Comparison of ENCODE assay signal across 10 cellular contexts in genomic region chr17:34443832-34444469, GRCh38.
DNase-seq lines count a peak whose midpoint lies in the region; ATAC-seq and TF ChIP-seq lines count a peak whose summit lies in the region.
"Had no signal": no experiment of that assay in that cellular context is flagged by ENCODE, and none has a peak within 500 bp of the region (broad histone marks: within the 10 kb centered on the region; RNA-seq: fewer than 3 reads in every experiment).

No MANE protein-coding gene starts in this region.

- H3K9me3 Mint-ChIP-seq in activated T-cell treated with anti-CD3 and anti-CD28 coated beads, Interleukin-2, amount 50 U/mL, for 4 hours = no peaks in the 10 kb centered on the region
- H3K9me3 Mint-ChIP-seq: CD4-positive, alpha-beta T cell had no signal

- TF ChIP-seq CTCF in spleen (IDR thresholded peaks at IDR 0.05 in 8 of 11, conservative IDR thresholded peaks at IDR 0.05 in 3 of 11) = peak in 3 of 11 experiments; percentile 10 to 25 (median 11)

- intact Hi-C loops in spleen (cut with DNase I; ENCODE audit: low total_unique reads) = no loop called here

- no peak overlapping the region for H3K4me3 Mint-ChIP-seq in activated T-cell treated with anti-CD3 and anti-CD28 coated beads, Interleukin-2, amount 50 U/mL, for 4 hours
- H3K4me3 Mint-ChIP-seq: activated naive CD8-positive, alpha-beta T cell; CD4-positive, alpha-beta T cell had no signal

- peaks cover 0 to 63% (median 0%) of the 10 kb centered on the region in 7 donors for H3K27me3 ChIP-seq in spleen (replicated peaks in 1 of 7)

- peaks cover 30% of the 10 kb centered on the region for H3K27me3 Mint-ChIP-seq in activated T-cell treated with anti-CD3 and anti-CD28 coated beads, Interleukin-2, amount 50 U/mL, for 4 hours (ENCODE audit: low read depth)

- no peaks in the 10 kb centered on the region for H3K36me3 Mint-ChIP-seq in activated T-cell treated with anti-CD3 and anti-CD28 coated beads, Interleukin-2, amount 50 U/mL, for 4 hours (ENCODE audit: insufficient read depth)
- H3K36me3 Mint-ChIP-seq: activated naive CD8-positive, alpha-beta T cell had no signal

- peaks cover 0 to 5% (median 0%) of the 10 kb centered on the region in 6 donors for H3K4me1 ChIP-seq in spleen

- 42 to 67% (median 60%) methylated on average over 5 to 8 of the region's 8 CpGs for WGBS in spleen, 5 donors

- no peak for TF ChIP-seq POLR2A in erythroblast (IDR thresholded peaks at IDR 0.05; ENCODE audit: low read length)
- no peak for TF ChIP-seq POLR2A in spleen (IDR thresholded peaks at IDR 0.05)

- no peak for ATAC-seq in activated T-cell treated with anti-CD3 and anti-CD28 coated beads, Interleukin-2, amount 50 U/mL, for 4 hours
- no peak for ATAC-seq in HG02759 (IDR thresholded peaks at IDR 0.05; ENCODE audit: unreplicated experiment)
- ATAC-seq in HG03520 (IDR thresholded peaks at IDR 0.05; ENCODE audit: unreplicated experiment) = no peak
- ATAC-seq in GM21390 (IDR thresholded peaks at IDR 0.05; ENCODE audit: unreplicated experiment) = no peak

- no peaks in the 10 kb centered on the region for H3K9me3 ChIP-seq in spleen

- H3K27ac ChIP-seq in spleen = no peak overlapping the region

- H3K4me1 Mint-ChIP-seq in activated T-cell treated with anti-CD3 and anti-CD28 coated beads, Interleukin-2, amount 50 U/mL, for 4 hours (ENCODE audit: low read depth) = no peaks in the 10 kb centered on the region

- no peak overlapping the region for H3K4me3 ChIP-seq in spleen

- no peaks in the 10 kb centered on the region for H3K36me3 ChIP-seq in spleen

- DNase-seq in activated T-cell treated with anti-CD3 and anti-CD28 coated beads for 48 hours (ENCODE audit: low read depth) = peak; percentile 3
- no peak for DNase-seq in activated T-cell treated with anti-CD3 and anti-CD28 coated beads, Interleukin-2, amount 50 U/mL, for 4 hours
- peak; percentile 42 for DNase-seq in NCI-H460 (ENCODE audit: extremely low read depth, low read depth)
- DNase-seq in erythroblast (lab: John Stamatoyannopoulos, UW) = peak; percentile 12 to 19
- peak; percentile 40 for DNase-seq in spleen
